Comparison of ENCODE assay signal across 5 cellular contexts in the genomic region with DNA sequence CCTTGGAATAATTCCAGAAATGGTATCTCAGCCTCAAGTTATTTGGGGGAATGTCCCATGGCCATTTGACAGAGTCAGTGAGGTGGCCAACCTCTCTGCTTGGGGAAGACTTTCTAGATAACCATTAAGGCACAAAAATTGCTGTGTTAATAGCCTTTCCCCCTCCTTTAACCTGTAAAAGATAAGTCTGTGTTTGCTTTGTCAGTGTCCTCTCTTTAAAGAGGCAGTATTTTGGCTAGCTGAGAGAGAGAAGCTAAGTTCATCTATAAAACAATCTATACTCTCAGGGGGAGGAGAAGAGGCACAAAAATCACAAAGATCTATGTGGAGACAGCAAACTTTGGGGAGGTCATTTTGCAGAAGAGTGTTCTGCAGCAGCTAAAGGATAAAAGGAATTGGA.
"Had no signal": no experiment of that assay in that cellular context is flagged by ENCODE, and none has a peak within 500 bp of the region (broad histone marks: within the 10 kb centered on the region; RNA-seq: fewer than 3 reads in every experiment).

No MANE protein-coding gene starts in this region.

- H3K4me2 ChIP-seq: GM23338 had no signal

- FAIRE-seq: H1, HTR-8/SVneo had no signal

- H3K4me3 ChIP-seq: GM23338 had no signal

- H3K9me3 Mint-ChIP-seq: GM23338, H9, IgD-negative memory B cell had no signal

- H3K27me3 Mint-ChIP-seq: IgD-negative memory B cell had no signal

- H3K27ac Mint-ChIP-seq: GM23338, H9, IgD-negative memory B cell had no signal

- H2AFZ ChIP-seq: GM23338 had no signal

- H3K4me1 Mint-ChIP-seq: GM23338, H9, IgD-negative memory B cell had no signal

- H3K4me3 Mint-ChIP-seq: GM23338, H9, IgD-negative memory B cell had no signal
